ENCODE assay signal across 25 cellular contexts in the genomic region with DNA sequence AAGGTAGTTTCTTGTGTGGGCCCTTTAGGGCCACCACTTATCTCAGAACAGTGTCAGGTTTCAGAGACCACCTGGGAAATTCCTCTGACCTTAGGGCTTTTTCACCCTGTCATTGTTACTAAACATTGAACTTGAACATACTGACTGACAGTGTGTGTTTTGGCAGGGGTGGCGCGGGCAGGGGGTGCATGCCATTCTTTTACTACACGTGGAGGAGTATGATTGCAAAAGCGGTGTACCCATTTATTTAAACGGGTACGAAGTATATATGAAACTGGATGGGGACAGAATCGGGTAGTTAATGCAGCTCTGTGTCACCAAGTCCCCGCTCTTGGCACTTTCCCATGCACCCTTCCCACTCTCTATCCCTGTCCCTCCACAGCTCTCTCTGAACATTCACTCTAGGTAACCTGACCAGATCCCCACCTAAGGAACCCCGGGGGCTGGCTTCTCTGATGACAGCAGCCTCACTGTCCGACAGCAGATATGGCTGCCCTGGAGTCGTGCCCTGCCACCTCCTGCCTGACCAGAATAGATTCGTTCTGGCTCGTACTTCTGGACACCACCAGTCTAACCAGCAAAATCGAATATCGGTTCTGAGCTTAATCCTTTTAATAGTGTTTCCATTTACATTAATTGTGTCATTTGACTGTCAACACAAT. TPM values are rescaled to one million over a fixed set of nuclear protein-coding genes. Genes with fewer than 3 reads are reported as not detected.
"Had no signal": no experiment of that assay in that cellular context is flagged by ENCODE, and none has a peak within 500 bp of the region (broad histone marks: within the 10 kb centered on the region; RNA-seq: fewer than 3 reads in every experiment).

No MANE protein-coding gene starts in this region.

- H3K9me3 Mint-ChIP-seq: activated CD4-positive, alpha-beta memory T cell treated with anti-CD3 and anti-CD28 coated beads, Interleukin-2, amount 10 ng/mL, durations not matched to agents 7 days and 5 days; activated CD4-positive, alpha-beta T cell treated with anti-CD3 and anti-CD28 coated beads, Interleukin-2, amount 10 ng/mL, durations not matched to agents 7 days and 5 days; activated naive CD4-positive, alpha-beta T cell treated with anti-CD3 and anti-CD28 coated beads, Interleukin-2, amount 50 U/mL, for 72 hours; activated T-helper 2 cell treated with anti-CD3 and anti-CD28 coated beads, Interferon-gamma antibody, Interleukin-2, Interleukin-4, amounts not matched to agents 10 μg/mL and 5 μg/mL and 100 μg/mL, durations not matched to agents 14 hours and 24 hours and 36 hours; naive thymus-derived CD4-positive, alpha-beta T cell; stimulated activated naive B cell treated with anti-CD40 and anti-IgM and Interleukin-4, amounts not matched to agents 10 μg/mL and 1 μg/mL and 100 μg/mL, for 72 hours; T-helper 1 cell treated with Interleukin-12 subunit alpha and Interleukin-12 subunit beta and Interleukin-4 antibody, amounts not matched to agents 30 μg/mL and 1 μg/mL, for 36 hours had no signal

- ATAC-seq: activated naive CD4-positive, alpha-beta T cell treated with anti-CD3 and anti-CD28 coated beads, Interleukin-2, amount 50 U/mL, for 72 hours; foreskin keratinocyte; naive thymus-derived CD4-positive, alpha-beta T cell; stimulated activated naive B cell treated with anti-CD40 and anti-IgM and Interleukin-4, amounts not matched to agents 10 μg/mL and 1 μg/mL and 100 μg/mL, for 72 hours had no signal

- H3K9me3 ChIP-seq: esophagus muscularis mucosa, ovary, prostate gland, SK-N-SH, stomach, tibial artery, upper lobe of right lung had no signal

- H3K4me1 ChIP-seq: foreskin keratinocyte, prostate gland had no signal

- H3K27me3 ChIP-seq: esophagus muscularis mucosa, ovary, tibial artery, upper lobe of right lung had no signal

- H3K4me2 ChIP-seq: SK-N-SH had no signal

- H3K27ac Mint-ChIP-seq: activated CD4-positive, alpha-beta memory T cell treated with anti-CD3 and anti-CD28 coated beads, Interleukin-2, amount 10 ng/mL, durations not matched to agents 7 days and 5 days; activated CD4-positive, alpha-beta T cell treated with anti-CD3 and anti-CD28 coated beads, Interleukin-2, amount 10 ng/mL, durations not matched to agents 7 days and 5 days; activated naive CD4-positive, alpha-beta T cell treated with anti-CD3 and anti-CD28 coated beads, Interleukin-2, amount 50 U/mL, for 72 hours; activated T-helper 2 cell treated with anti-CD3 and anti-CD28 coated beads, Interferon-gamma antibody, Interleukin-2, Interleukin-4, amounts not matched to agents 10 μg/mL and 5 μg/mL and 100 μg/mL, durations not matched to agents 14 hours and 24 hours and 36 hours; naive thymus-derived CD4-positive, alpha-beta T cell; stimulated activated naive B cell treated with anti-CD40 and anti-IgM and Interleukin-4, amounts not matched to agents 10 μg/mL and 1 μg/mL and 100 μg/mL, for 72 hours; T-helper 1 cell treated with Interleukin-12 subunit alpha and Interleukin-12 subunit beta and Interleukin-4 antibody, amounts not matched to agents 30 μg/mL and 1 μg/mL, for 36 hours had no signal

- H3K36me3 Mint-ChIP-seq: activated naive CD4-positive, alpha-beta T cell treated with anti-CD3 and anti-CD28 coated beads, Interleukin-2, amount 50 U/mL, for 72 hours; naive thymus-derived CD4-positive, alpha-beta T cell; stimulated activated naive B cell treated with anti-CD40 and anti-IgM and Interleukin-4, amounts not matched to agents 10 μg/mL and 1 μg/mL and 100 μg/mL, for 72 hours had no signal

- H3K9me2 ChIP-seq: SK-N-SH had no signal

- H3K9ac ChIP-seq: SK-N-SH had no signal

- H3K4me3 Mint-ChIP-seq: activated CD4-positive, alpha-beta memory T cell treated with anti-CD3 and anti-CD28 coated beads, Interleukin-2, amount 10 ng/mL, durations not matched to agents 7 days and 5 days; activated CD4-positive, alpha-beta T cell treated with anti-CD3 and anti-CD28 coated beads, Interleukin-2, amount 10 ng/mL, durations not matched to agents 7 days and 5 days; naive thymus-derived CD4-positive, alpha-beta T cell; stimulated activated naive B cell treated with anti-CD40 and anti-IgM and Interleukin-4, amounts not matched to agents 10 μg/mL and 1 μg/mL and 100 μg/mL, for 72 hours; T-helper 1 cell treated with Interleukin-12 subunit alpha and Interleukin-12 subunit beta and Interleukin-4 antibody, amounts not matched to agents 30 μg/mL and 1 μg/mL, for 36 hours had no signal

- H3K4me1 Mint-ChIP-seq: activated CD4-positive, alpha-beta memory T cell treated with anti-CD3 and anti-CD28 coated beads, Interleukin-2, amount 10 ng/mL, durations not matched to agents 7 days and 5 days; activated CD4-positive, alpha-beta T cell treated with anti-CD3 and anti-CD28 coated beads, Interleukin-2, amount 10 ng/mL, durations not matched to agents 7 days and 5 days; stimulated activated naive B cell treated with anti-CD40 and anti-IgM and Interleukin-4, amounts not matched to agents 10 μg/mL and 1 μg/mL and 100 μg/mL, for 72 hours had no signal

- H3K27ac ChIP-seq: foreskin keratinocyte, ovary, prostate gland, stomach, tibial artery, upper lobe of right lung had no signal

- DNase-seq: activated CD4-positive, alpha-beta memory T cell treated with anti-CD3 and anti-CD28 coated beads, Interleukin-2, amount 10 ng/mL, durations not matched to agents 7 days and 5 days; activated CD4-positive, alpha-beta T cell treated with anti-CD3 and anti-CD28 coated beads for 1 hour; activated CD4-positive, alpha-beta T cell treated with anti-CD3 and anti-CD28 coated beads, Interleukin-2, amount 10 ng/mL, durations not matched to agents 7 days and 5 days; activated naive CD4-positive, alpha-beta T cell; activated T-cell treated with anti-CD3 and anti-CD28 coated beads, Interleukin-2, amount 50 U/mL, for 48 hours; foreskin keratinocyte; islet precursor cell; midbrain; naive thymus-derived CD4-positive, alpha-beta T cell; ovary; retina; SK-N-SH; stimulated activated CD4-positive, alpha-beta T cell treated with anti-CD3 and anti-CD28 coated beads, Interleukin-15, amount 100 ng/mL, for 24 hours; stimulated activated CD4-positive, alpha-beta T cell treated with anti-CD3 and anti-CD28 coated beads, Interleukin-2, amount 100 ng/mL, for 24 hours; stimulated activated naive B cell treated with anti-CD40 and anti-IgM and Interleukin-4, amounts not matched to agents 10 μg/mL and 1 μg/mL and 100 μg/mL, for 72 hours; stomach; SW 1271; T-helper 9 cell; tibial artery; upper lobe of right lung had no signal

- H3K4me3 ChIP-seq: esophagus muscularis mucosa, ovary, prostate gland, stomach, tibial artery, upper lobe of right lung had no signal

- H3K36me3 ChIP-seq: ovary, prostate gland, stomach, tibial artery, upper lobe of right lung had no signal

RNA-seq across cellular contexts. Expression of a gene that starts 51.3 kb away (rescaled TPM):
- polyA plus RNA-seq: naive thymus-derived CD4-positive, alpha-beta T cell had no signal
